28 cellular contexts compared by ENCODE assay signal in genomic region chrX:1261285-1261684, GRCh38. TPM values are rescaled to one million over a fixed set of nuclear protein-coding genes. Genes with fewer than 3 reads are reported as not detected.
"Had no signal": no experiment of that assay in that cellular context is flagged by ENCODE, and none has a peak within 500 bp of the region (broad histone marks: within the 10 kb centered on the region; RNA-seq: fewer than 3 reads in every experiment).

No MANE protein-coding gene starts in this region.

- H3K4me1 ChIP-seq: lower lobe of right lung, right lobe of liver, upper lobe of right lung had no signal

- H3K27ac ChIP-seq: lower lobe of right lung, right lobe of liver, upper lobe of right lung, VCaP had no signal

- H3K4me3 Mint-ChIP-seq: activated CD4-positive, alpha-beta memory T cell treated with anti-CD3 and anti-CD28 coated beads for 36 hours; activated CD4-positive, alpha-beta T cell treated with anti-CD3 and anti-CD28 coated beads, Interleukin-2, amount 10 ng/mL, durations not matched to agents 24 days and 14 days; activated naive CD4-positive, alpha-beta T cell treated with anti-CD3 and anti-CD28 coated beads, Interleukin-2, amount 10 ng/mL, durations not matched to agents 7 days and 5 days; activated naive CD8-positive, alpha-beta T cell treated with anti-CD3 and anti-CD28 coated beads, Interleukin-2, amount 10 ng/mL, durations not matched to agents 7 days and 5 days; activated T-helper 1 cell treated with anti-CD3 and anti-CD28 coated beads, Interleukin-12 subunit alpha, Interleukin-12 subunit beta, Interleukin-2, Interleukin-4 antibody, amounts not matched to agents 30 ng/mL and 10 ng/mL and 1 ng/mL, durations not matched to agents 14 hours and 24 hours and 36 hours; natural killer cell; stimulated activated effector memory CD8-positive, alpha-beta T cell treated with anti-CD3 and anti-CD28 coated beads, Interleukin-12 subunit alpha, Interleukin-12 subunit beta, amount 100 ng/mL, for 72 hours; stimulated activated naive CD8-positive, alpha-beta T cell treated with anti-CD3 and anti-CD28 coated beads, Interleukin-15, Interleukin-2, amounts not matched to agents 100 ng/mL and 50 ng/mL, for 24 hours had no signal

- H3K9me3 Mint-ChIP-seq: activated CD4-positive, alpha-beta T cell treated with anti-CD3 and anti-CD28 coated beads, Interleukin-2, amount 10 ng/mL, durations not matched to agents 24 days and 14 days; activated T-helper 1 cell treated with anti-CD3 and anti-CD28 coated beads, Interleukin-12 subunit alpha, Interleukin-12 subunit beta, Interleukin-2, Interleukin-4 antibody, amounts not matched to agents 30 ng/mL and 10 ng/mL and 1 ng/mL, durations not matched to agents 14 hours and 24 hours and 36 hours; natural killer cell; stimulated activated effector memory CD8-positive, alpha-beta T cell treated with anti-CD3 and anti-CD28 coated beads, Interleukin-12 subunit alpha, Interleukin-12 subunit beta, amount 100 ng/mL, for 72 hours had no signal

- H3K36me3 ChIP-seq: lower lobe of right lung, right lobe of liver, upper lobe of right lung had no signal

- H3K27me3 Mint-ChIP-seq: activated CD4-positive, alpha-beta memory T cell treated with anti-CD3 and anti-CD28 coated beads for 36 hours; activated CD4-positive, alpha-beta T cell treated with anti-CD3 and anti-CD28 coated beads, Interleukin-2, amount 10 ng/mL, durations not matched to agents 24 days and 14 days; activated naive CD4-positive, alpha-beta T cell treated with anti-CD3 and anti-CD28 coated beads, Interleukin-2, amount 10 ng/mL, durations not matched to agents 7 days and 5 days; activated naive CD8-positive, alpha-beta T cell treated with anti-CD3 and anti-CD28 coated beads, Interleukin-2, amount 10 ng/mL, durations not matched to agents 7 days and 5 days; stimulated activated naive CD8-positive, alpha-beta T cell treated with anti-CD3 and anti-CD28 coated beads, Interleukin-15, Interleukin-2, amounts not matched to agents 100 ng/mL and 50 ng/mL, for 24 hours had no signal

- H3K4me3 ChIP-seq: lower lobe of right lung, right lobe of liver, upper lobe of right lung had no signal

- DNase-seq: activated CD4-positive, alpha-beta memory T cell treated with anti-CD3 and anti-CD28 coated beads for 36 hours; activated CD4-positive, alpha-beta T cell treated with anti-CD3 and anti-CD28 coated beads, Interleukin-2, amount 10 ng/mL, durations not matched to agents 24 days and 14 days; activated CD8-positive, alpha-beta memory T cell treated with anti-CD3 and anti-CD28 coated beads, Interleukin-2, amount 50 U/mL, for 4 hours; activated gamma-delta T cell; activated naive CD4-positive, alpha-beta T cell treated with anti-CD3 and anti-CD28 coated beads, Interleukin-2, amount 10 ng/mL, durations not matched to agents 7 days and 5 days; activated naive CD8-positive, alpha-beta T cell treated with anti-CD3 and anti-CD28 coated beads, Interleukin-2, amount 10 ng/mL, durations not matched to agents 7 days and 5 days; activated T-cell treated with anti-CD3 and anti-CD28 coated beads, Interleukin-2, amount 50 U/mL, for 1 hour; caudate nucleus; foreskin fibroblast; head of caudate nucleus; hippocampal formation; kidney glomerular epithelial cell; lower lobe of right lung; mesenchymal stem cell; natural killer cell; stimulated activated CD4-positive, alpha-beta T cell treated with anti-CD3 and anti-CD28 coated beads, Interleukin-12 subunit alpha, Interleukin-12 subunit beta, amount 100 ng/mL, for 4 hours; stimulated activated CD4-positive, alpha-beta T cell treated with anti-CD3 and anti-CD28 coated beads, Interleukin-4, amount 100 ng/mL, for 24 hours; substantia nigra; upper lobe of right lung had no signal

- H3K36me3 Mint-ChIP-seq: activated CD4-positive, alpha-beta memory T cell treated with anti-CD3 and anti-CD28 coated beads for 36 hours; activated naive CD4-positive, alpha-beta T cell treated with anti-CD3 and anti-CD28 coated beads, Interleukin-2, amount 10 ng/mL, durations not matched to agents 7 days and 5 days; activated naive CD8-positive, alpha-beta T cell treated with anti-CD3 and anti-CD28 coated beads, Interleukin-2, amount 10 ng/mL, durations not matched to agents 7 days and 5 days; natural killer cell; stimulated activated effector memory CD8-positive, alpha-beta T cell treated with anti-CD3 and anti-CD28 coated beads, Interleukin-12 subunit alpha, Interleukin-12 subunit beta, amount 100 ng/mL, for 72 hours had no signal

- H3K27ac Mint-ChIP-seq: activated CD4-positive, alpha-beta memory T cell treated with anti-CD3 and anti-CD28 coated beads for 36 hours; activated CD4-positive, alpha-beta T cell treated with anti-CD3 and anti-CD28 coated beads, Interleukin-2, amount 10 ng/mL, durations not matched to agents 24 days and 14 days; activated naive CD4-positive, alpha-beta T cell treated with anti-CD3 and anti-CD28 coated beads, Interleukin-2, amount 10 ng/mL, durations not matched to agents 7 days and 5 days; activated naive CD8-positive, alpha-beta T cell treated with anti-CD3 and anti-CD28 coated beads, Interleukin-2, amount 10 ng/mL, durations not matched to agents 7 days and 5 days; activated T-helper 1 cell treated with anti-CD3 and anti-CD28 coated beads, Interleukin-12 subunit alpha, Interleukin-12 subunit beta, Interleukin-2, Interleukin-4 antibody, amounts not matched to agents 30 ng/mL and 10 ng/mL and 1 ng/mL, durations not matched to agents 14 hours and 24 hours and 36 hours; natural killer cell; stimulated activated effector memory CD8-positive, alpha-beta T cell treated with anti-CD3 and anti-CD28 coated beads, Interleukin-12 subunit alpha, Interleukin-12 subunit beta, amount 100 ng/mL, for 72 hours; stimulated activated naive CD8-positive, alpha-beta T cell treated with anti-CD3 and anti-CD28 coated beads, Interleukin-15, Interleukin-2, amounts not matched to agents 100 ng/mL and 50 ng/mL, for 24 hours had no signal

- H3K4me1 Mint-ChIP-seq: activated CD4-positive, alpha-beta T cell treated with anti-CD3 and anti-CD28 coated beads, Interleukin-2, amount 10 ng/mL, durations not matched to agents 24 days and 14 days; activated naive CD4-positive, alpha-beta T cell treated with anti-CD3 and anti-CD28 coated beads, Interleukin-2, amount 10 ng/mL, durations not matched to agents 7 days and 5 days; activated naive CD8-positive, alpha-beta T cell treated with anti-CD3 and anti-CD28 coated beads, Interleukin-2, amount 10 ng/mL, durations not matched to agents 7 days and 5 days; natural killer cell; stimulated activated effector memory CD8-positive, alpha-beta T cell treated with anti-CD3 and anti-CD28 coated beads, Interleukin-12 subunit alpha, Interleukin-12 subunit beta, amount 100 ng/mL, for 72 hours had no signal

- H3K9me3 ChIP-seq: lower lobe of right lung, right lobe of liver, upper lobe of right lung had no signal

- H3K27me3 ChIP-seq: right lobe of liver, upper lobe of right lung had no signal

RNA-seq across cellular contexts. Expression of gene CSF2RA, which starts 7.3 kb away (rescaled TPM):
- total RNA-seq: activated CD8-positive, alpha-beta memory T cell treated with anti-CD3 and anti-CD28 coated beads for 36 hours had no signal

RNA-seq across cellular contexts. Expression of gene CRLF2, which starts 48.8 kb away (rescaled TPM):
- total RNA-seq: activated CD8-positive, alpha-beta memory T cell treated with anti-CD3 and anti-CD28 coated beads for 36 hours; astrocyte; esophagus mucosa; left lobe of liver had no signal
